In genomic region chr3:65210026-65210814, GRCh38 we compare ENCODE assay signal across 29 cellular contexts.
DNase-seq lines count a peak whose midpoint lies in the region; ATAC-seq and TF ChIP-seq lines count a peak whose summit lies in the region.
"Had no signal": no experiment of that assay in that cellular context is flagged by ENCODE, and none has a peak within 500 bp of the region (broad histone marks: within the 10 kb centered on the region; RNA-seq: fewer than 3 reads in every experiment).

No MANE protein-coding gene starts in this region.

- H3K27ac ChIP-seq in heart left ventricle (no peak overlapping the region), left ventricle myocardium inferior (replicated peaks) (no peak overlapping the region), lower lobe of right lung (no peak overlapping the region)
- H3K27ac ChIP-seq: ascending aorta, HL-60, psoas muscle, SJCRH30, suprapubic skin had no signal

- H3K27me3 ChIP-seq in heart left ventricle (no peaks in the 10 kb centered on the region), left ventricle myocardium inferior (ENCODE audit: low read depth) (no peaks in the 10 kb centered on the region), lower lobe of right lung (ENCODE audit: low read depth) (no peaks in the 10 kb centered on the region)
- H3K27me3 ChIP-seq: ascending aorta, SJCRH30, suprapubic skin had no signal

- TF ChIP-seq CTCF in heart left ventricle (IDR thresholded peaks at IDR 0.05), result peak in 2 of 12 donors; percentile 3 to 14
- peak; percentile 5 for TF ChIP-seq CTCF in choroid plexus epithelial cell (conservative IDR thresholded peaks at IDR 0.05; ENCODE audit: low read depth, low read length)
- TF ChIP-seq CTCF in left ventricle myocardium inferior (IDR thresholded peaks at IDR 0.05; ENCODE audit: borderline replicate concordance), result peak; percentile 33
- no peak for TF ChIP-seq CTCF in CD14-positive monocyte (IDR thresholded peaks at IDR 0.05)
- no peak for TF ChIP-seq CTCF in lower lobe of right lung (IDR thresholded peaks at IDR 0.05)

- WGBS in heart left ventricle, 4 donors, result 54 to 71% (median 67%) methylated on average over 1 of the region's 1 CpG

- peak in 3 of 4 donors; percentile 41 to 42 (median 41) for ATAC-seq in heart left ventricle
- no peak for ATAC-seq in lower lobe of right lung
- ATAC-seq: activated CD4-positive, CD25-positive, alpha-beta regulatory T cell treated with anti-CD3 and anti-CD28 coated beads, Interleukin-2, amount 50 U/mL, for 24 hours; Panc1; psoas muscle; stimulated activated naive B cell treated with anti-CD40 and anti-IgM and Interleukin-4, amounts not matched to agents 10 μg/mL and 1 μg/mL and 100 μg/mL, for 72 hours had no signal

- TF ChIP-seq POLR2A in heart left ventricle (IDR thresholded peaks at IDR 0.05), result no peak

- no peak overlapping the region for H3K4me3 Mint-ChIP-seq in CD14-positive monocyte
- H3K4me3 Mint-ChIP-seq: activated CD4-positive, alpha-beta memory T cell treated with anti-CD3 and anti-CD28 coated beads for 36 hours; activated naive CD8-positive, alpha-beta T cell; B cell; dendritic cell treated with granulocyte-macrophage colony-stimulating factor and Interleukin-4, amounts not matched to agents 40 ng/mL and 50 ng/mL, for 4 days; stimulated activated naive B cell treated with anti-CD40 and anti-IgM and Interleukin-4, amounts not matched to agents 10 μg/mL and 1 μg/mL and 100 μg/mL, for 72 hours had no signal

- intact Hi-C loops in heart left ventricle (cut with DNase I), result no loop called here
- intact Hi-C loops in cardiac septum (cut with DNase I), result no loop called here
- intact Hi-C loops in left ventricle myocardium inferior (cut with micrococcal nuclease), result no loop called here
- intact Hi-C loops in CD14-positive monocyte (cut with micrococcal nuclease), result no loop called here
- intact Hi-C loops in lower lobe of right lung (cut with DNase I), result no loop called here

- H3K4me1 ChIP-seq in heart left ventricle (peaks cover 0 to 8% (median 0%) of the 10 kb centered on the region in 12 donors), left ventricle myocardium inferior (no peaks in the 10 kb centered on the region), lower lobe of right lung (no peaks in the 10 kb centered on the region)
- H3K4me1 ChIP-seq: ascending aorta, psoas muscle, SJCRH30, suprapubic skin had no signal

- H3K4me1 Mint-ChIP-seq in CD14-positive monocyte, result no peaks in the 10 kb centered on the region
- H3K4me1 Mint-ChIP-seq: B cell; stimulated activated naive B cell treated with anti-CD40 and anti-IgM and Interleukin-4, amounts not matched to agents 10 μg/mL and 1 μg/mL and 100 μg/mL, for 72 hours had no signal

- no peak overlapping the region for H3K27ac Mint-ChIP-seq in CD14-positive monocyte
- H3K27ac Mint-ChIP-seq: activated CD4-positive, alpha-beta memory T cell treated with anti-CD3 and anti-CD28 coated beads for 36 hours; activated naive CD8-positive, alpha-beta T cell; activated T-helper 2 cell treated with anti-CD3 and anti-CD28 coated beads, Interferon-gamma antibody, Interleukin-2, Interleukin-4, amounts not matched to agents 10 μg/mL and 5 μg/mL and 100 μg/mL, durations not matched to agents 14 hours and 24 hours and 36 hours; B cell; dendritic cell treated with granulocyte-macrophage colony-stimulating factor and Interleukin-4, amounts not matched to agents 40 ng/mL and 50 ng/mL, for 4 days; stimulated activated naive B cell treated with anti-CD40 and anti-IgM and Interleukin-4, amounts not matched to agents 10 μg/mL and 1 μg/mL and 100 μg/mL, for 72 hours had no signal

- peaks cover 0 to 5% (median 0%) of the 10 kb centered on the region in 12 donors for H3K9me3 ChIP-seq in heart left ventricle
- peaks cover 6% of the 10 kb centered on the region for H3K9me3 ChIP-seq in left ventricle myocardium inferior (replicated peaks)
- H3K9me3 ChIP-seq in lower lobe of right lung, result no peaks in the 10 kb centered on the region
- H3K9me3 ChIP-seq: ascending aorta, psoas muscle, SJCRH30, suprapubic skin had no signal

- no peak for DNase-seq in heart left ventricle
- no peak for DNase-seq in cardiac septum (ENCODE audit: low spot score)
- DNase-seq in choroid plexus epithelial cell (ENCODE audit: low read depth), result no peak
- DNase-seq in left ventricle myocardium inferior, result no peak
- no peak for DNase-seq in CD14-positive monocyte (ENCODE audit: low spot score)
- no peak for DNase-seq in lower lobe of right lung
- no peak for DNase-seq in NCI-H1694 (lab: John Stamatoyannopoulos, UW)
- no peak for DNase-seq in activated naive CD4-positive, alpha-beta T cell (lab: John Stamatoyannopoulos, UW)
- DNase-seq: activated CD4-positive, alpha-beta memory T cell treated with anti-CD3 and anti-CD28 coated beads for 36 hours; activated CD8-positive, alpha-beta memory T cell treated with anti-CD3 and anti-CD28 coated beads, Interleukin-2, amount 50 U/mL, for 48 hours; central memory CD4-positive, alpha-beta T cell; Kasumi-1; kidney glomerular epithelial cell; mesendoderm; NCI-H1930; NCI-H526; psoas muscle; stimulated activated CD4-positive, alpha-beta T cell treated with anti-CD3 and anti-CD28 coated beads, Interleukin-15, amount 100 ng/mL, for 24 hours; stimulated activated naive B cell treated with anti-CD40 and anti-IgM and Interleukin-4, amounts not matched to agents 10 μg/mL and 1 μg/mL and 100 μg/mL, for 72 hours had no signal

- no peak overlapping the region for H3K4me3 ChIP-seq in heart left ventricle
- no peak overlapping the region for H3K4me3 ChIP-seq in choroid plexus epithelial cell (ENCODE audit: low read depth, low read length)
- no peak overlapping the region for H3K4me3 ChIP-seq in left ventricle myocardium inferior
- no peak overlapping the region for H3K4me3 ChIP-seq in lower lobe of right lung
- H3K4me3 ChIP-seq: ascending aorta, psoas muscle, SJCRH30, suprapubic skin had no signal

- H3K36me3 ChIP-seq in heart left ventricle (no peaks in the 10 kb centered on the region), left ventricle myocardium inferior (no peaks in the 10 kb centered on the region), lower lobe of right lung (no peaks in the 10 kb centered on the region)
- H3K36me3 ChIP-seq: ascending aorta, SJCRH30, suprapubic skin had no signal

- no peaks in the 10 kb centered on the region for H3K27me3 Mint-ChIP-seq in CD14-positive monocyte (ENCODE audit: low read depth in 3 of 3)
- H3K27me3 Mint-ChIP-seq: activated CD4-positive, alpha-beta memory T cell treated with anti-CD3 and anti-CD28 coated beads for 36 hours; activated naive CD8-positive, alpha-beta T cell; B cell; dendritic cell treated with granulocyte-macrophage colony-stimulating factor and Interleukin-4, amounts not matched to agents 40 ng/mL and 50 ng/mL, for 4 days; stimulated activated naive B cell treated with anti-CD40 and anti-IgM and Interleukin-4, amounts not matched to agents 10 μg/mL and 1 μg/mL and 100 μg/mL, for 72 hours had no signal

- peaks cover 0 to 11% (median 5%) of the 10 kb centered on the region in 7 donors for H3K9me3 Mint-ChIP-seq in CD14-positive monocyte
- H3K9me3 Mint-ChIP-seq: activated T-helper 2 cell treated with anti-CD3 and anti-CD28 coated beads, Interferon-gamma antibody, Interleukin-2, Interleukin-4, amounts not matched to agents 10 μg/mL and 5 μg/mL and 100 μg/mL, durations not matched to agents 14 hours and 24 hours and 36 hours had no signal

- H3K36me3 Mint-ChIP-seq in CD14-positive monocyte, result no peaks in the 10 kb centered on the region
- H3K36me3 Mint-ChIP-seq: activated CD4-positive, alpha-beta memory T cell treated with anti-CD3 and anti-CD28 coated beads for 36 hours; activated naive CD8-positive, alpha-beta T cell; stimulated activated naive B cell treated with anti-CD40 and anti-IgM and Interleukin-4, amounts not matched to agents 10 μg/mL and 1 μg/mL and 100 μg/mL, for 72 hours had no signal

Comparison
In these comparisons a context has a peak if more than half of its experiments do, and no peak if none do; other contexts are left out.
1. ATAC-seq: peak in heart left ventricle (3 of 4); none in lower lobe of right lung (0 of 2).
2. CTCF ChIP-seq: peak in choroid plexus epithelial cell (single experiment) and left ventricle myocardium inferior (single experiment); none in CD14-positive monocyte (single experiment) and lower lobe of right lung (single experiment).